In the genomic region with DNA sequence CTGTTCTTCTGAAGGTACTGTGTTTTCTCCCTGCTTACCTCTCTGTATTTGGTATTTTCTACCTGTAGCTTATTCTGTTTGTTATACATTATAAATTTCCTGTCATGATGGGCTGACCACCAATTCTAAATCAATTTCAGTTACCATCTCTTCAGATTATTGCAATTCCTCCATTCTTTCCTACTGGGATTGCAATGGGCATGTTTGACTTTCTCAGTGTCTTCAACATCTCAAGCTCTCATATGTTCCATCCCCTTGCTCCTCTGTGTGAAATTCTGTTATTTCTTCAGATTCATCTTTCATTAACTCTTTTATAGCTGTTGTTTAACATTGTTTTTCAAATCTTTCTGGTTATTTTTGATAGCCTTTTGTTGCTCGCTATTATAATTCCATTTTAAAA, we compare ENCODE assay signal across 13 cellular contexts.
"Had no signal": no experiment of that assay in that cellular context is flagged by ENCODE, and none has a peak within 500 bp of the region (broad histone marks: within the 10 kb centered on the region; RNA-seq: fewer than 3 reads in every experiment).

No MANE protein-coding gene starts in this region.

- H3K4me1 ChIP-seq: heart right ventricle, right atrium auricular region had no signal

- H3K9me3 Mint-ChIP-seq: mesothelial cell of epicardium, natural killer cell, neural crest cell had no signal

- H3K36me3 ChIP-seq: ovary had no signal

- H3K4me3 Mint-ChIP-seq: mesothelial cell of epicardium, natural killer cell, neural crest cell had no signal

- H3K4me1 Mint-ChIP-seq: natural killer cell, neural crest cell had no signal

- H3K4me3 ChIP-seq: heart right ventricle, ovary, right atrium auricular region had no signal

- ATAC-seq: esophagus mucosa, heart right ventricle, natural killer cell had no signal

- H3K27me3 ChIP-seq: heart right ventricle, ovary, right atrium auricular region had no signal

- DNase-seq: effector memory CD4-positive, alpha-beta T cell; heart right ventricle; hypothalamus; kidney glomerular epithelial cell; natural killer cell; ovary; small intestine; stimulated activated CD4-positive, alpha-beta T cell treated with anti-CD3 and anti-CD28 coated beads, Interleukin-2, amount 100 ng/mL, for 48 hours; stimulated activated naive CD4-positive, alpha-beta T cell treated with Interleukin-2 at 50 U/mL for 16 hours had no signal

- H3K9me3 ChIP-seq: heart right ventricle, ovary, right atrium auricular region had no signal

- H3K36me3 Mint-ChIP-seq: natural killer cell had no signal

- H3K27ac ChIP-seq: ovary, right atrium auricular region had no signal
